34 cellular contexts compared by ENCODE assay signal in the genomic region with DNA sequence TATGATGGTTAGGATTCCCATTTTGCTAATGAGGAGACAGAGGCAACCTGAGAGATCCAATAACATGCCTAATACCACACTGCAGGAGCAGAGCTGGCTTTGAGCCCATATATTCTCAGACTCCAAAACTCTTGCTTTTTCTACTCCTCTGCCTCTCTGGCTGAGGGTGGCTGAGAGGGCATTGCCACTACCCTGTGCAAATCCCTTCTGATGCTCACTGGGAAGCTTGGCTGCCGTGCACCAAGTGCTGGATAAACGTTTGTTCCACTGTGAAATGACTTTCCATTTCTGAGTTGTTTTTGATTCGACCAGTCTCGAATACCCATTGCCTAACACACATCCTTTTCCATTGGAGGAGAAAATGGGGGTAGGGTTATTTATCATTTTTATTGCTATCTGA.
"Had no signal": no experiment of that assay in that cellular context is flagged by ENCODE, and none has a peak within 500 bp of the region (broad histone marks: within the 10 kb centered on the region; RNA-seq: fewer than 3 reads in every experiment).

No MANE protein-coding gene starts in this region.

- DNase-seq: activated B cell treated with CpG ODN at 0.5 μM for 24 hours; activated CD4-positive, alpha-beta memory T cell treated with anti-CD3 and anti-CD28 coated beads for 36 hours; activated CD4-positive, alpha-beta T cell treated with anti-CD3 and anti-CD28 coated beads for 4 hours; activated CD4-positive, alpha-beta T cell treated with anti-CD3 and anti-CD28 coated beads, Interleukin-2, amount 10 ng/mL, durations not matched to agents 24 days and 14 days; activated CD4-positive, alpha-beta T cell treated with anti-CD3 and anti-CD28 coated beads, Interleukin-2, amount 50 U/mL, for 1 hour; activated CD4-positive, alpha-beta T cell treated with anti-CD3 and anti-CD28 coated beads, Interleukin-2, amount 50 U/mL, for 4 hours; activated CD4-positive, CD25-positive, alpha-beta regulatory T cell treated with anti-CD3 and anti-CD28 coated beads, Interleukin-2, amount 50 U/mL, for 72 hours; activated CD8-positive, alpha-beta memory T cell treated with anti-CD3 and anti-CD28 coated beads, Interleukin-2, amount 50 U/mL, for 4 hours; activated CD8-positive, alpha-beta T cell treated with anti-CD3 and anti-CD28 coated beads for 36 hours; activated effector memory CD4-positive, alpha-beta T cell treated with anti-CD3 and anti-CD28 coated beads, Interleukin-2, amount 50 U/mL, for 16 hours; activated gamma-delta T cell treated with Interleukin-2 at 50 U/mL for 16 hours; activated naive CD4-positive, alpha-beta T cell; activated naive CD4-positive, alpha-beta T cell treated with anti-CD3 and anti-CD28 coated beads for 36 hours; activated naive CD4-positive, alpha-beta T cell treated with anti-CD3 and anti-CD28 coated beads, Interleukin-2, amount 50 U/mL, for 16 hours; activated naive CD8-positive, alpha-beta T cell treated with anti-CD3 and anti-CD28 coated beads for 36 hours; activated T-cell treated with anti-CD3 and anti-CD28 coated beads for 4 hours; activated T-cell treated with anti-CD3 and anti-CD28 coated beads, Interleukin-2, amount 50 U/mL, for 1 hour; activated T-cell treated with anti-CD3 and anti-CD28 coated beads, Interleukin-2, amount 50 U/mL, for 4 hours; activated T-cell treated with anti-CD3 and anti-CD28 coated beads, Interleukin-2, amount 50 U/mL, for 72 hours; adrenal gland; amniotic stem cell; aorta; body of pancreas; caudate nucleus; cerebellar nuclear complex; T-helper 1 cell; T-helper 2 cell; T-helper 9 cell had no signal

- H3K27ac Mint-ChIP-seq: activated B cell treated with CpG ODN at 0.5 μM for 24 hours; activated CD4-positive, alpha-beta memory T cell treated with anti-CD3 and anti-CD28 coated beads for 36 hours; activated CD4-positive, alpha-beta T cell treated with anti-CD3 and anti-CD28 coated beads, Interleukin-2, amount 10 ng/mL, durations not matched to agents 24 days and 14 days; activated CD8-positive, alpha-beta T cell treated with anti-CD3 and anti-CD28 coated beads for 36 hours; activated naive CD4-positive, alpha-beta T cell treated with anti-CD3 and anti-CD28 coated beads for 36 hours; activated naive CD4-positive, alpha-beta T cell treated with anti-CD3 and anti-CD28 coated beads, Interleukin-2, amount 50 U/mL, for 72 hours; activated naive CD8-positive, alpha-beta T cell treated with anti-CD3 and anti-CD28 coated beads for 36 hours; activated T-cell treated with anti-CD3 and anti-CD28 coated beads, Interleukin-2, amount 50 U/mL, for 72 hours; activated T-helper 1 cell treated with anti-CD3 and anti-CD28 coated beads, Interleukin-12 subunit alpha, Interleukin-12 subunit beta, Interleukin-2, Interleukin-4 antibody, amounts not matched to agents 30 ng/mL and 10 ng/mL and 1 ng/mL, durations not matched to agents 14 hours and 24 hours and 36 hours; activated T-helper 17 cell treated with anti-CD3 and anti-CD28 coated beads, Interleukin-2, amount 50 U/mL, for 72 hours; T-helper 1 cell treated with Interleukin-12 subunit alpha and Interleukin-12 subunit beta and Interleukin-4 antibody, amounts not matched to agents 30 μg/mL and 1 μg/mL, for 36 hours; T-helper 2 cell treated with Interferon-gamma antibody and Interleukin-4, amounts not matched to agents 5 μg/mL and 100 μg/mL, for 36 hours had no signal

- H3K4me1 Mint-ChIP-seq: activated B cell treated with CpG ODN at 0.5 μM for 24 hours; activated CD4-positive, alpha-beta T cell treated with anti-CD3 and anti-CD28 coated beads, Interleukin-2, amount 10 ng/mL, durations not matched to agents 24 days and 14 days; activated naive CD8-positive, alpha-beta T cell treated with anti-CD3 and anti-CD28 coated beads for 36 hours; activated T-helper 17 cell treated with anti-CD3 and anti-CD28 coated beads, Interleukin-2, amount 50 U/mL, for 72 hours; central memory CD8-positive, alpha-beta T cell had no signal

- ATAC-seq: activated CD8-positive, alpha-beta T cell treated with anti-CD3 and anti-CD28 coated beads for 36 hours; activated naive CD4-positive, alpha-beta T cell treated with anti-CD3 and anti-CD28 coated beads, Interleukin-2, amount 50 U/mL, for 72 hours; activated T-cell treated with anti-CD3 and anti-CD28 coated beads, Interleukin-2, amount 50 U/mL, for 4 hours; activated T-cell treated with anti-CD3 and anti-CD28 coated beads, Interleukin-2, amount 50 U/mL, for 72 hours; activated T-helper 17 cell treated with anti-CD3 and anti-CD28 coated beads, Interleukin-2, amount 50 U/mL, for 72 hours; body of pancreas had no signal

- H3K9me3 Mint-ChIP-seq: activated B cell treated with CpG ODN at 0.5 μM for 24 hours; activated CD4-positive, alpha-beta memory T cell treated with anti-CD3 and anti-CD28 coated beads for 36 hours; activated CD4-positive, alpha-beta T cell treated with anti-CD3 and anti-CD28 coated beads, Interleukin-2, amount 10 ng/mL, durations not matched to agents 24 days and 14 days; activated CD8-positive, alpha-beta T cell treated with anti-CD3 and anti-CD28 coated beads for 36 hours; activated naive CD4-positive, alpha-beta T cell treated with anti-CD3 and anti-CD28 coated beads for 36 hours; activated naive CD4-positive, alpha-beta T cell treated with anti-CD3 and anti-CD28 coated beads, Interleukin-2, amount 50 U/mL, for 72 hours; activated naive CD8-positive, alpha-beta T cell treated with anti-CD3 and anti-CD28 coated beads for 36 hours; activated T-cell treated with anti-CD3 and anti-CD28 coated beads, Interleukin-2, amount 50 U/mL, for 4 hours; activated T-cell treated with anti-CD3 and anti-CD28 coated beads, Interleukin-2, amount 50 U/mL, for 72 hours; activated T-helper 1 cell treated with anti-CD3 and anti-CD28 coated beads, Interleukin-12 subunit alpha, Interleukin-12 subunit beta, Interleukin-2, Interleukin-4 antibody, amounts not matched to agents 30 ng/mL and 10 ng/mL and 1 ng/mL, durations not matched to agents 14 hours and 24 hours and 36 hours; activated T-helper 17 cell treated with anti-CD3 and anti-CD28 coated beads, Interleukin-2, amount 50 U/mL, for 72 hours; central memory CD8-positive, alpha-beta T cell; T-helper 1 cell treated with Interleukin-12 subunit alpha and Interleukin-12 subunit beta and Interleukin-4 antibody, amounts not matched to agents 30 μg/mL and 1 μg/mL, for 36 hours; T-helper 2 cell treated with Interferon-gamma antibody and Interleukin-4, amounts not matched to agents 5 μg/mL and 100 μg/mL, for 36 hours had no signal

- H3K36me3 Mint-ChIP-seq: activated CD4-positive, alpha-beta memory T cell treated with anti-CD3 and anti-CD28 coated beads for 36 hours; activated naive CD4-positive, alpha-beta T cell treated with anti-CD3 and anti-CD28 coated beads, Interleukin-2, amount 50 U/mL, for 72 hours; activated naive CD8-positive, alpha-beta T cell treated with anti-CD3 and anti-CD28 coated beads for 36 hours had no signal

- H3K4me3 Mint-ChIP-seq: activated B cell treated with CpG ODN at 0.5 μM for 24 hours; activated CD4-positive, alpha-beta memory T cell treated with anti-CD3 and anti-CD28 coated beads for 36 hours; activated CD4-positive, alpha-beta T cell treated with anti-CD3 and anti-CD28 coated beads, Interleukin-2, amount 10 ng/mL, durations not matched to agents 24 days and 14 days; activated CD8-positive, alpha-beta T cell treated with anti-CD3 and anti-CD28 coated beads for 36 hours; activated naive CD4-positive, alpha-beta T cell treated with anti-CD3 and anti-CD28 coated beads for 36 hours; activated naive CD8-positive, alpha-beta T cell treated with anti-CD3 and anti-CD28 coated beads for 36 hours; activated T-cell treated with anti-CD3 and anti-CD28 coated beads, Interleukin-2, amount 50 U/mL, for 4 hours; activated T-cell treated with anti-CD3 and anti-CD28 coated beads, Interleukin-2, amount 50 U/mL, for 72 hours; activated T-helper 1 cell treated with anti-CD3 and anti-CD28 coated beads, Interleukin-12 subunit alpha, Interleukin-12 subunit beta, Interleukin-2, Interleukin-4 antibody, amounts not matched to agents 30 ng/mL and 10 ng/mL and 1 ng/mL, durations not matched to agents 14 hours and 24 hours and 36 hours; activated T-helper 17 cell treated with anti-CD3 and anti-CD28 coated beads, Interleukin-2, amount 50 U/mL, for 72 hours; central memory CD8-positive, alpha-beta T cell; T-helper 1 cell treated with Interleukin-12 subunit alpha and Interleukin-12 subunit beta and Interleukin-4 antibody, amounts not matched to agents 30 μg/mL and 1 μg/mL, for 36 hours; T-helper 2 cell treated with Interferon-gamma antibody and Interleukin-4, amounts not matched to agents 5 μg/mL and 100 μg/mL, for 36 hours had no signal
